Comparison of ENCODE assay signal across 22 cellular contexts in genomic region chr14:49051328-49052060, GRCh38.
A peak's percentile ranks its signal among the peaks of the same experiment; 100 is the strongest.
DNase-seq lines count a peak whose midpoint lies in the region; ATAC-seq and TF ChIP-seq lines count a peak whose summit lies in the region.
"Had no signal": no experiment of that assay in that cellular context is flagged by ENCODE, and none has a peak within 500 bp of the region (broad histone marks: within the 10 kb centered on the region; RNA-seq: fewer than 3 reads in every experiment).

No MANE protein-coding gene starts in this region.

- H3K36me3 ChIP-seq in WERI-Rb-1 (no peaks in the 10 kb centered on the region), smooth muscle cell (ENCODE audit: low read depth) (no peaks in the 10 kb centered on the region)
- H3K36me3 ChIP-seq: pancreas had no signal

- ATAC-seq in HG02970 (IDR thresholded peaks at IDR 0.05; ENCODE audit: low FRiP score, unreplicated experiment) (no peak), HG02642 (IDR thresholded peaks at IDR 0.05; ENCODE audit: poor library complexity, unreplicated experiment) (no peak)
- ATAC-seq: activated CD8-positive, alpha-beta memory T cell treated with anti-CD3 and anti-CD28 coated beads, Interleukin-2, amount 10 ng/mL, durations not matched to agents 7 days and 5 days; HCT116; naive thymus-derived CD8-positive, alpha-beta T cell; pancreas; sciatic nerve had no signal

- DNase-seq in HK-2 (ENCODE audit: unreplicated experiment) (peak; percentile 60), WERI-Rb-1 (peak; percentile 63), kidney tubule cell (ENCODE audit: low spot score) (peak; percentile 79), smooth muscle cell (lab: John Stamatoyannopoulos, UW; ENCODE audit: unreplicated experiment) (no peak), DMS153 (lab: John Stamatoyannopoulos, UW) (no peak)
- DNase-seq: activated CD4-positive, alpha-beta T cell treated with anti-CD3 and anti-CD28 coated beads for 48 hours; activated CD8-positive, alpha-beta memory T cell treated with anti-CD3 and anti-CD28 coated beads, Interleukin-2, amount 10 ng/mL, durations not matched to agents 7 days and 5 days; activated naive CD4-positive, alpha-beta T cell treated with anti-CD3 and anti-CD28 coated beads, Interleukin-2, amount 50 U/mL, for 16 hours; anterior cingulate cortex; CD4-positive, alpha-beta memory T cell; cerebellar nuclear complex; GDM1; Karpas-422; kidney glomerular epithelial cell; naive thymus-derived CD8-positive, alpha-beta T cell; NCI-H1048; NCI-H1930; pancreas had no signal

- peak overlapping the region; percentile 42 for H3K9ac ChIP-seq in smooth muscle cell (ENCODE audit: low read depth)

- 51% methylated on average over 4 of the region's 4 CpGs for WGBS in smooth muscle cell (ENCODE audit: low lambda C conversion rate)

- H3K27me3 ChIP-seq in WERI-Rb-1 (ENCODE audit: insufficient read depth, low read depth, severe bottlenecking) (no peaks in the 10 kb centered on the region), smooth muscle cell (ENCODE audit: low read depth) (no peaks in the 10 kb centered on the region)
- H3K27me3 ChIP-seq: pancreas had no signal

- H3K4me2 ChIP-seq in smooth muscle cell = peak overlapping the region; percentile 51

- no peak overlapping the region for H3K4me3 ChIP-seq in WERI-Rb-1 (ENCODE audit: low read depth, low read length)
- H3K4me3 ChIP-seq in smooth muscle cell = no peak overlapping the region
- H3K4me3 ChIP-seq: pancreas had no signal

- peak overlapping the region; percentile 79 for H3K27ac ChIP-seq in WERI-Rb-1
- peak overlapping the region; percentile 75 for H3K27ac ChIP-seq in smooth muscle cell (ENCODE audit: low read depth)
- H3K27ac ChIP-seq: pancreas had no signal

- H4K20me1 ChIP-seq in smooth muscle cell (ENCODE audit: low read depth) = no peaks in the 10 kb centered on the region

- H3K9me3 ChIP-seq in WERI-Rb-1 (ENCODE audit: severe bottlenecking) (no peaks in the 10 kb centered on the region), smooth muscle cell (replicated peaks; ENCODE audit: low read depth) (no peaks in the 10 kb centered on the region)
- H3K9me3 ChIP-seq: pancreas had no signal

- no peaks in the 10 kb centered on the region for H3F3A ChIP-seq in smooth muscle cell (ENCODE audit: low read depth)

- TF ChIP-seq CTCF in WERI-Rb-1 (IDR thresholded peaks at IDR 0.05; ENCODE audit: low read depth, low read length) = no peak
- TF ChIP-seq CTCF in smooth muscle cell (IDR thresholded peaks at IDR 0.05; ENCODE audit: borderline replicate concordance, insufficient read depth, poor library complexity, severe bottlenecking) = no peak

- H3K79me2 ChIP-seq in smooth muscle cell (ENCODE audit: low read depth) = no peaks in the 10 kb centered on the region

- H3K4me1 ChIP-seq in smooth muscle cell (ENCODE audit: low read depth) = no peaks in the 10 kb centered on the region
- H3K4me1 ChIP-seq: pancreas had no signal

- no peak overlapping the region for H2AFZ ChIP-seq in smooth muscle cell (ENCODE audit: low read depth)

Comparison
In these comparisons a context has a peak if more than half of its experiments do, and no peak if none do; other contexts are left out.
1. DNase-seq: peak in HK-2 (single experiment), WERI-Rb-1 (single experiment) and kidney tubule cell (single experiment); none in smooth muscle cell (single experiment) and DMS153 (single experiment).